ENCODE assay signal across 31 cellular contexts in the genomic region with DNA sequence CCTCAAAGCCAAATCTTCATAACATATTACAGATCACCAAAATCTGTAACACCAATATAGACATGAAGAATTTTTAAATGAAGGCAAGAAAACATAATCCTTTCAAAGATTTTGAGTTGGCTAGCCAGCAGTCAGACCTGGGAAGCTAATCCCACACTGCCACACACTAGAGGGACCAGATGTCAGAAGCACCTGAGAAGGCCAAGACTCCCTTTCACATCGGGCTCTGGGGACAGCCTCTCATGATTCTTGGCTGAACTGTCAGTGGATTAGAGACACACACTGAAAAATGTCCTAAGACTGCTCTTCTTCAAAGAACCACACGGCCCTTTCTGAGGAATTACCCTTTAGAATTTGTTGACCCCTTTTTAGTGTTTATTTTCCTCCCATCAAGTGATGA. TPM values are rescaled to one million over a fixed set of nuclear protein-coding genes. Genes with fewer than 3 reads are reported as not detected.
"Had no signal": no experiment of that assay in that cellular context is flagged by ENCODE, and none has a peak within 500 bp of the region (broad histone marks: within the 10 kb centered on the region; RNA-seq: fewer than 3 reads in every experiment).

No MANE protein-coding gene starts in this region.

- H3K9me3 ChIP-seq: ascending aorta, breast epithelium, colonic mucosa, esophagus squamous epithelium, heart left ventricle had no signal

- H3K27me3 ChIP-seq: ascending aorta, breast epithelium, cardiac muscle cell, colonic mucosa, esophagus squamous epithelium, heart left ventricle had no signal

- DNase-seq: activated CD4-positive, alpha-beta memory T cell treated with anti-CD3 and anti-CD28 coated beads, Interleukin-2, amount 10 ng/mL, durations not matched to agents 7 days and 5 days; activated CD4-positive, alpha-beta T cell treated with anti-CD3 and anti-CD28 coated beads for 36 hours; activated CD4-positive, alpha-beta T cell treated with anti-CD3 and anti-CD28 coated beads, Interleukin-2, amount 10 ng/mL, durations not matched to agents 24 days and 14 days; activated CD4-positive, CD25-positive, alpha-beta regulatory T cell; activated CD4-positive, CD25-positive, alpha-beta regulatory T cell treated with anti-CD3 and anti-CD28 coated beads, Interleukin-2, amount 50 U/mL, for 72 hours; activated CD8-positive, alpha-beta memory T cell treated with anti-CD3 and anti-CD28 coated beads, Interleukin-2, amount 50 U/mL, for 48 hours; activated gamma-delta T cell; activated naive CD4-positive, alpha-beta T cell; activated naive CD4-positive, alpha-beta T cell treated with anti-CD3 and anti-CD28 coated beads, Interleukin-2, amount 10 ng/mL, durations not matched to agents 7 days and 5 days; activated naive CD8-positive, alpha-beta T cell treated with anti-CD3 and anti-CD28 coated beads, Interleukin-2, amount 10 ng/mL, durations not matched to agents 7 days and 5 days; activated T-cell treated with anti-CD3 and anti-CD28 coated beads for 4 hours; activated T-cell treated with anti-CD3 and anti-CD28 coated beads, Interleukin-2, amount 50 U/mL, for 24 hours; activated T-cell treated with anti-CD3 and anti-CD28 coated beads, Interleukin-2, amount 50 U/mL, for 72 hours; central memory CD4-positive, alpha-beta T cell; cerebellar nuclear complex; colonic mucosa; effector CD8-positive, alpha-beta T cell; esophagus squamous epithelium; foreskin melanocyte; heart left ventricle; T-helper 1 cell; T-helper 17 cell; T1000 had no signal

- H3K4me1 ChIP-seq: ascending aorta, breast epithelium, colonic mucosa, esophagus squamous epithelium, heart left ventricle had no signal

- H3K4me3 ChIP-seq: ascending aorta, breast epithelium, cardiac muscle cell, colonic mucosa, esophagus squamous epithelium, heart left ventricle had no signal

- ATAC-seq: activated CD4-positive, alpha-beta T cell treated with anti-CD3 and anti-CD28 coated beads for 36 hours; activated naive CD4-positive, alpha-beta T cell treated with anti-CD3 and anti-CD28 coated beads, Interleukin-2, amount 50 U/mL, for 72 hours; activated T-cell treated with anti-CD3 and anti-CD28 coated beads, Interleukin-2, amount 50 U/mL, for 72 hours; heart left ventricle; T-helper 17 cell had no signal

- H3K36me3 ChIP-seq: ascending aorta, breast epithelium, cardiac muscle cell, colonic mucosa, esophagus squamous epithelium, heart left ventricle had no signal

- H3K27ac ChIP-seq: ascending aorta, breast epithelium, cardiac muscle cell, colonic mucosa, epithelial cell of prostate, esophagus squamous epithelium, heart left ventricle had no signal

RNA-seq across cellular contexts. Expression of gene SPATA4, which starts 28.2 kb away (rescaled TPM):
- total RNA-seq: activated CD4-positive, alpha-beta memory T cell treated with anti-CD3 and anti-CD28 coated beads, Interleukin-2, amount 10 ng/mL, durations not matched to agents 7 days and 5 days; activated CD4-positive, alpha-beta T cell treated with anti-CD3 and anti-CD28 coated beads for 36 hours; activated CD4-positive, alpha-beta T cell treated with anti-CD3 and anti-CD28 coated beads, Interleukin-2, amount 10 ng/mL, durations not matched to agents 24 days and 14 days; activated naive CD8-positive, alpha-beta T cell treated with anti-CD3 and anti-CD28 coated beads, Interleukin-2, amount 10 ng/mL, durations not matched to agents 7 days and 5 days; activated T-cell treated with anti-CD3 and anti-CD28 coated beads, Interleukin-2, amount 50 U/mL, for 72 hours; ascending aorta; colonic mucosa; dermis microvascular lymphatic vessel endothelial cell; endothelial cell of umbilical vein; esophagus squamous epithelium; fibroblast of villous mesenchyme; T-helper 17 cell had no signal

RNA-seq across cellular contexts. Expression of gene ASB5, which starts 45.5 kb away (rescaled TPM):
- total RNA-seq: activated CD4-positive, alpha-beta memory T cell treated with anti-CD3 and anti-CD28 coated beads, Interleukin-2, amount 10 ng/mL, durations not matched to agents 7 days and 5 days; activated CD4-positive, alpha-beta T cell treated with anti-CD3 and anti-CD28 coated beads for 36 hours; activated CD4-positive, alpha-beta T cell treated with anti-CD3 and anti-CD28 coated beads, Interleukin-2, amount 10 ng/mL, durations not matched to agents 24 days and 14 days; activated naive CD4-positive, alpha-beta T cell treated with anti-CD3 and anti-CD28 coated beads, Interleukin-2, amount 50 U/mL, for 72 hours; activated naive CD8-positive, alpha-beta T cell treated with anti-CD3 and anti-CD28 coated beads, Interleukin-2, amount 10 ng/mL, durations not matched to agents 7 days and 5 days; activated T-cell treated with anti-CD3 and anti-CD28 coated beads, Interleukin-2, amount 50 U/mL, for 72 hours; ascending aorta; breast epithelium; cardiac muscle cell; dermis microvascular lymphatic vessel endothelial cell; endothelial cell of umbilical vein; T-helper 17 cell had no signal
